In genomic region chr14:35342160-35343010, GRCh38 we compare ENCODE assay signal across 8 cellular contexts. TPM values are rescaled to one million over a fixed set of nuclear protein-coding genes. Genes with fewer than 3 reads are reported as not detected.
DNase-seq lines count a peak whose midpoint lies in the region; ATAC-seq, FAIRE-seq and TF ChIP-seq lines count a peak whose summit lies in the region.

No MANE protein-coding gene starts in this region.

- peak overlapping the region; percentile 87 for H2AFZ ChIP-seq in GM23338

- H3K4me3 Mint-ChIP-seq in GM23338, result no peak overlapping the region
- H3K4me3 Mint-ChIP-seq in WTC11, result no peak overlapping the region

- CTCF ChIA-PET in WTC11 (lab: Charles Lee), result interaction anchor here (1.3 kb wide), 1 partner anchor 9 kb away, joined by 4 read pairs; no protein-coding TSS in a partner anchor

- H3K4me3 ChIP-seq in GM23338 (no peak overlapping the region), right cardiac atrium (ENCODE audit: low read length) (peak overlapping the region; percentile 6), small intestine (ENCODE audit: low read depth in 1 of 2, low read length in 2 of 2) (no peak overlapping the region)

- H3K27ac Mint-ChIP-seq in GM23338 (no peak overlapping the region; the same call in 1 of the 2 replicates), WTC11 (no peak overlapping the region)

- no peaks in the 10 kb centered on the region for H3F3A ChIP-seq in GM23338 (replicated peaks; ENCODE audit: low read depth)

- no peaks in the 10 kb centered on the region for H3K79me2 ChIP-seq in GM23338 (replicated peaks; ENCODE audit: insufficient read depth)

- no peaks in the 10 kb centered on the region for H3K4me1 ChIP-seq in GM23338 (ENCODE audit: insufficient read depth)
- H3K4me1 ChIP-seq in right cardiac atrium (ENCODE audit: control insufficient read depth, insufficient read depth, low read length), result peaks cover 27% of the 10 kb centered on the region
- H3K4me1 ChIP-seq in small intestine (ENCODE audit: control insufficient read depth in 2 of 2, insufficient read depth in 1 of 2, low read depth in 1 of 2, low read length in 1 of 2), result peaks cover 20 to 21% of the 10 kb centered on the region in 2 donors

- WGBS in right cardiac atrium, result 28% methylated on average over 20 of the region's 20 CpGs
- 38 to 50% (median 47%) methylated on average over 20 of the region's 20 CpGs for whole genome bisulfite sequencing in small intestine, 3 donors

- POLR2A ChIA-PET in WTC11 (lab: Charles Lee), result interaction anchor here (0.6 to 1.5 kb wide), 3 partner anchors 9 to 469 kb away, joined by 3 to 5 read pairs (median 3); no protein-coding TSS in a partner anchor

- H3K9me2 ChIP-seq in GM23338 (ENCODE audit: insufficient read depth), result no peaks in the 10 kb centered on the region

- intact Hi-C loops in right cardiac atrium (cut with DNase I), result loop anchor here in 1 of 4 donors (5.0 kb wide), 1 partner anchor 45 kb away; no protein-coding TSS in a partner anchor

- H3K9me3 ChIP-seq in right cardiac atrium (ENCODE audit: control insufficient read depth, low read length) (no peaks in the 10 kb centered on the region), small intestine (ENCODE audit: control insufficient read depth, low read depth) (no peaks in the 10 kb centered on the region)

- no peaks in the 10 kb centered on the region for H3K9me3 Mint-ChIP-seq in GM23338
- H3K9me3 Mint-ChIP-seq in WTC11, result no peaks in the 10 kb centered on the region

- H3K27me3 ChIP-seq in GM23338 (ENCODE audit: insufficient read depth) (no peaks in the 10 kb centered on the region), right cardiac atrium (ENCODE audit: control insufficient read depth, insufficient read depth) (no peaks in the 10 kb centered on the region), small intestine (ENCODE audit: control insufficient read depth in 2 of 2, insufficient read depth in 2 of 2, low read length in 2 of 2) (no peaks in the 10 kb centered on the region)

- H3K4me1 Mint-ChIP-seq in GM23338 (peaks cover 15% of the 10 kb centered on the region), WTC11 (peaks cover 25% of the 10 kb centered on the region)

- H3K36me3 Mint-ChIP-seq in GM23338 (ENCODE audit: low read depth), result no peaks in the 10 kb centered on the region
- no peaks in the 10 kb centered on the region for H3K36me3 Mint-ChIP-seq in WTC11

- H3K36me3 ChIP-seq in GM23338 (ENCODE audit: insufficient read depth) (no peaks in the 10 kb centered on the region), small intestine (ENCODE audit: control insufficient read depth in 2 of 2, insufficient read depth in 2 of 2, low read length in 2 of 2) (no peaks in the 10 kb centered on the region)

- no peak for DNase-seq in GM23338 (ENCODE audit: low spot score)
- no peak for DNase-seq in WTC11 (ENCODE audit: low spot score)
- peak; percentile 69 to 84 (median 82) for DNase-seq in right cardiac atrium
- DNase-seq in small intestine, result no peak
- no peak for DNase-seq in DMS153 treated with DMSO at 0.1 percent for 48 hours (lab: John Stamatoyannopoulos, UW; ENCODE audit: unreplicated experiment)
- DNase-seq in iPS-NIHi11 (ENCODE audit: low spot score), result no peak
- no peak for DNase-seq in GM20000 (ENCODE audit: low spot score)

- FAIRE-seq in small intestine (lab: Jason Lieb, UNC), result no peak

- peaks cover 9% of the 10 kb centered on the region for H3K27me3 Mint-ChIP-seq in GM23338 (ENCODE audit: insufficient read depth, low read depth, poor library complexity)
- H3K27me3 Mint-ChIP-seq in WTC11 (ENCODE audit: low read depth), result no peaks in the 10 kb centered on the region

- H3K4me2 ChIP-seq in GM23338, result no peak overlapping the region

- H3K27ac ChIP-seq in GM23338 (ENCODE audit: low read depth), result no peak overlapping the region
- peak overlapping the region; percentile 95 for H3K27ac ChIP-seq in right cardiac atrium (ENCODE audit: low read length)
- H3K27ac ChIP-seq in small intestine (ENCODE audit: low read depth in 1 of 2, low read length in 1 of 2), result peak overlapping the region; percentile 82 to 84

- TF ChIP-seq CTCF in GM23338 (conservative IDR thresholded peaks at IDR 0.05; ENCODE audit: low read depth in 2 of 2), result no peak
- TF ChIP-seq CTCF in WTC11 (IDR thresholded peaks at IDR 0.05), result no peak
- no peak for TF ChIP-seq CTCF in GM20000 (IDR thresholded peaks at IDR 0.05; ENCODE audit: extremely low read depth, missing control alignments)

- H4K20me1 ChIP-seq in GM23338 (replicated peaks; ENCODE audit: insufficient read depth), result no peaks in the 10 kb centered on the region

- ATAC-seq in GM23338 (no peak; the same call in 2 of the 3 replicates), WTC11 (no peak), right cardiac atrium (peak; percentile 64 to 67), HG03439 (IDR thresholded peaks at IDR 0.05; ENCODE audit: unreplicated experiment) (no peak)

TF ChIP-seq in GM23338, 12 proteins besides CTCF, POLR2A, EP300 and RAD21 (continues in another document):
- TF ChIP-seq EZH2 (IDR thresholded peaks at IDR 0.05; ENCODE audit: low read depth, unreplicated experiment), result no peak
- no peak for TF ChIP-seq ZNF114 (CRISPR knock-in tag; IDR thresholded peaks at IDR 0.05)
- no peak for TF ChIP-seq ETS1 (IDR thresholded peaks at IDR 0.05)
- TF ChIP-seq POLR2AphosphoS5 (IDR thresholded peaks at IDR 0.05; ENCODE audit: low read depth), result no peak

TF ChIP-seq in WTC11, 78 proteins besides CTCF, POLR2A, EP300 and RAD21:
- TF ChIP-seq ZNF425 (CRISPR knock-in tag; conservative IDR thresholded peaks at IDR 0.05) (no peak), ETV6 (CRISPR knock-in tag; IDR thresholded peaks at IDR 0.05) (no peak), PREB (CRISPR knock-in tag; IDR thresholded peaks at IDR 0.05; ENCODE audit: borderline replicate concordance) (peak; percentile 57; the same call in 1 of the 2 replicates)
TF ChIP-seq in WTC11: peak in this region for 1.

RNA-seq across cellular contexts. Expression of gene PSMA6, which starts 50.2 kb away (rescaled TPM):
- total RNA-seq in GM23338 (2014; rRNA removed; shearing (Covaris generic)), result 216 and 223 TPM in 2 replicates
- 296 and 300 TPM in 2 replicates for polyA plus RNA-seq in GM23338 (2016; fragmentation: Nextera tagmentation; extraction: Ambion mirVana)
- total RNA-seq in WTC11 (2021), result 197 to 215 TPM (median 210 TPM) in 3 replicates
- 100 to 1,000 TPM; 149 to 175 (median 163) TPM for total RNA-seq in right cardiac atrium
- polyA plus RNA-seq in right cardiac atrium, result 193 TPM
- 100 to 1,000 TPM; 260 to 288 (median 272) TPM for polyA plus RNA-seq in small intestine

Comparison
In these comparisons a context has a peak if more than half of its experiments do, and no peak if none do; other contexts are left out.
1. ATAC-seq: peak in right cardiac atrium (2 of 2); none in GM23338 (single experiment), WTC11 (single experiment) and HG03439 (single experiment).
2. DNase-seq: peak in right cardiac atrium (3 of 3); none in GM23338 (single experiment), WTC11 (single experiment), small intestine (single experiment), DMS153 treated with DMSO at 0.1 percent for 48 hours (single experiment), iPS-NIHi11 (single experiment) and GM20000 (single experiment).